In the genomic region with DNA sequence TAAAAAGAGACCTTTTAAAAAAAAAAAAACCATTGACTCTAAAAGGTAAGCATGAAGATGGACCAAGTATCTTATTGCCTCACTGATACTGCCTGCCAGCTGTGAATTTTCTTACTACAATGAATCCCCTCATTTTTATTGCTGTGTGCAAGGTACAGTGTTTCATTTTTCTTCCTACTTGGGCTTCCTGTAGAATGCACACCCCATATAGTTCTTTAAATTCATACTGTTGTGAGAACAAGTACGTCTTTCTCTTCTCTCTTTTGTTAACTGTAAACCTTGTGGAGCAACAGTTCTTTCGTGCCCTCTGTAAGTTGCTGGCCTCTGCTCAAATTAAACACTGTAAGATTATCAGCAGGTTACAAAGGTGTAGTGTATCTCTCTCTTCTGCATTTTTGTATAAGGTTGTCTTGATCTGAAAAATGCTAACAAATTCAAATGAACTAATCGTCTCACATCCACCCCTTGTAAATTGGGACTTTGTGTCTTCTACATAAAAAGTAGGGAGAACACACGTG, we compare ENCODE assay signal across 9 cellular contexts.
"Had no signal": no experiment of that assay in that cellular context is flagged by ENCODE, and none has a peak within 500 bp of the region (broad histone marks: within the 10 kb centered on the region; RNA-seq: fewer than 3 reads in every experiment).

No MANE protein-coding gene starts in this region.

- H3K4me3 ChIP-seq: GM23338, K562 had no signal

- ATAC-seq: GM23338, K562 had no signal

- DNase-seq: H9, HCEC 1CT, HFFc6, IMR-90 had no signal

- H3K4me2 ChIP-seq: GM23338 had no signal

- H3K27ac Mint-ChIP-seq: GM23338, H9, HFFc6 had no signal

- H3K9me3 Mint-ChIP-seq: GM23338, H9, HFFc6 had no signal

- FAIRE-seq: H1, H54, K562 had no signal

- H2AFZ ChIP-seq: GM23338 had no signal

- H3K4me3 Mint-ChIP-seq: GM23338, H9, HFFc6 had no signal

- H3K27ac ChIP-seq: HL-60 had no signal
